In the genomic region with DNA sequence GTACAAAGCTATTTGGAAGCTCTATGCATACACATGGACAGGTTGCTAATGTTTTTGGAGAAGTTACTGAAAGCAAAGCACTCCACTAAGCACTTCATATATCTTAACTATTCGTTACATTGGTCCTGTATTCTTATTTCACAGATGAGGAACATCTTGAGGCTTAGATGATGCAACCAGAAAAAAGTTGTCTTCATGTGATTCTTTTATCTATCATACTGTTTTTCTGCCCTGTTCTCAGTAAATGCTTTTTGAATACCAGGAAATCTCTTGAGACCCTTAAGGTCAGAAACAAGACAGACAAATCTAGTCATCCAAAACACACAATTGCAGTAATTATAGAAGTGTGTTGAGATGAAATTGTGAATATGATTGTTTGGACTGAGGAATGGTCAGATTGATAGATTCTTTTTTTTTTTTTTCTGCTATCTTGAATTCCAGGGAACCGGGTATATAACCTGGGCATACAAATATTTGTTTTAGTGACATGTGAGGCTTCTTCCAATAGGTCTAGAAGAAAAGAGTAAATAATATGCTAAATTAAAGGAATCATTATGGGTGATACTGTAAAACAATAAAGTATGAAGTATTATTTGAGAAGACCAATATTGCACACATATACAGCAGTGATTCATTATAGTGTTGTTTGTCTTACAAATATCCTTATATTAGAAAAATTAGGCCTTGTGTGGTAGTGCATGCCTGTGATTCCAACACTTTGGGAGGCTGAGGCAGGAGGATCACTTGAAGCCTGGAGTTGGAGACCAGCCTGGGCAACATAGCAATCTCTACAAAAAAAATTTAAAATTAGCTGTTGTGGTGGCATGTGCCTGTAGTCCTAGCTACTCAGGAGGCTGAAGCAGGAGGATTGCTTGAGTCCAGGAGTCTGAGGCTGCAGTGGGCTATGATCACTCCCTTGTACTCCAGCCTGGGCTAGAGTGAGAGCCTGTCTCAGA, we compare ENCODE assay signal across 18 cellular contexts. TPM values are rescaled to one million over a fixed set of nuclear protein-coding genes. Genes with fewer than 3 reads are reported as not detected.
DNase-seq lines count a peak whose midpoint lies in the region; ATAC-seq, FAIRE-seq and TF ChIP-seq lines count a peak whose summit lies in the region.
"Had no signal": no experiment of that assay in that cellular context is flagged by ENCODE, and none has a peak within 500 bp of the region (broad histone marks: within the 10 kb centered on the region; RNA-seq: fewer than 3 reads in every experiment).

No MANE protein-coding gene starts in this region.

- TF ChIP-seq POLR2A in HepG2 (IDR thresholded peaks at IDR 0.05; ENCODE audit: insufficient read depth in 1 of 2, low read depth in 2 of 2, low read length in 2 of 2) = no peak
- no peak for TF ChIP-seq POLR2A in testis (IDR thresholded peaks at IDR 0.05)
- TF ChIP-seq POLR2A in vagina (IDR thresholded peaks at IDR 0.05) = no peak

- H2AFZ ChIP-seq in HepG2 (ENCODE audit: low read length) = no peak overlapping the region

- H3K27ac ChIP-seq in HepG2 (ENCODE audit: extremely low read length, insufficient read depth, low read length) = no peak overlapping the region
- H3K27ac ChIP-seq in testis = no peak overlapping the region
- no peak overlapping the region for H3K27ac ChIP-seq in vagina
- H3K27ac ChIP-seq: foreskin keratinocyte, upper lobe of left lung had no signal

- intact Hi-C loops in HepG2 (cut with micrococcal nuclease; ENCODE audit: unreplicated experiment) = no loop called here
- intact Hi-C loops in testis (cut with DNase I; ENCODE audit: low total_unique reads) = no loop called here
- intact Hi-C loops in vagina (cut with DNase I) = no loop called here

- no peak for TF ChIP-seq RAD21 in HepG2 (CRISPR knock-in tag; IDR thresholded peaks at IDR 0.05)

- peaks cover 96% of the 10 kb centered on the region for H4K20me1 ChIP-seq in HepG2 (ENCODE audit: insufficient read depth, low read length)

- H3K4me1 ChIP-seq in HepG2 (ENCODE audit: insufficient read depth, low read length) (peaks cover 97% of the 10 kb centered on the region), testis (peaks cover 4% of the 10 kb centered on the region), vagina (peaks cover 42% of the 10 kb centered on the region)

- no peak for FAIRE-seq in HepG2 (lab: Jason Lieb, UNC)

- DNase-seq in AG10803 (ENCODE audit: low read depth) (peak; percentile 63), MV-4-11 (lab: John Stamatoyannopoulos, UW) (peak; percentile 7), choroid plexus epithelial cell (ENCODE audit: low read depth) (peak; percentile 79), HepG2 (ENCODE audit: low spot score) (no peak), testis (no peak), vagina (ENCODE audit: extremely low spot score in 2 of 2) (no peak), anterior cingulate cortex (lab: John Stamatoyannopoulos, UW) (no peak), T-helper 17 cell (no peak)
- DNase-seq: effector memory CD4-positive, alpha-beta T cell; foreskin keratinocyte; left cardiac atrium; NCI-H1092; NCI-H524 treated with DMSO at 0.1 percent for 48 hours; T-cell; upper lobe of left lung had no signal

- no peak for TF ChIP-seq CTCF in AG10803 (conservative IDR thresholded peaks at IDR 0.05; ENCODE audit: low read length)
- TF ChIP-seq CTCF in choroid plexus epithelial cell (conservative IDR thresholded peaks at IDR 0.05; ENCODE audit: low read depth, low read length) = no peak
- TF ChIP-seq CTCF in HepG2 (CRISPR knock-in tag; IDR thresholded peaks at IDR 0.05) = no peak
- no peak for TF ChIP-seq CTCF in testis (IDR thresholded peaks at IDR 0.05)
- TF ChIP-seq CTCF in vagina (IDR thresholded peaks at IDR 0.05) = no peak

- peak overlapping the region; percentile 9; the same call in 1 of the 2 replicates for H3K4me2 ChIP-seq in HepG2 (ENCODE audit: low read depth, low read length)

- H3K27me3 ChIP-seq in HepG2 (ENCODE audit: control insufficient read depth in 1 of 2, insufficient read depth in 2 of 2, low read length in 2 of 2) = no peaks in the 10 kb centered on the region
- H3K27me3 ChIP-seq in testis = no peaks in the 10 kb centered on the region
- H3K27me3 ChIP-seq in vagina = no peaks in the 10 kb centered on the region
- H3K27me3 ChIP-seq: foreskin keratinocyte, upper lobe of left lung had no signal

- H3K79me2 ChIP-seq in HepG2 (ENCODE audit: insufficient read depth, low read length) = peaks cover 100% of the 10 kb centered on the region

- H3K9ac ChIP-seq in HepG2 (ENCODE audit: insufficient read depth, low read depth, low read length) = no peak overlapping the region

- H3K36me3 Mint-ChIP-seq in T-helper 17 cell (ENCODE audit: low read depth) = no peaks in the 10 kb centered on the region

- no peak overlapping the region for H3K4me3 Mint-ChIP-seq in T-helper 17 cell
- H3K4me3 Mint-ChIP-seq: activated naive CD8-positive, alpha-beta T cell; activated T-helper 1 cell treated with anti-CD3 and anti-CD28 coated beads, Interleukin-12 subunit alpha, Interleukin-12 subunit beta, Interleukin-2, Interleukin-4 antibody, amounts not matched to agents 30 ng/mL and 10 ng/mL and 1 ng/mL, durations not matched to agents 14 hours and 24 hours and 36 hours; stimulated activated memory B cell treated with anti-CD40 and anti-IgM and Interleukin-4, amounts not matched to agents 10 μg/mL and 1 μg/mL and 100 μg/mL, for 72 hours; T-cell had no signal

- TF ChIP-seq EP300 in HepG2 (IDR thresholded peaks at IDR 0.05; ENCODE audit: low read depth in 2 of 2, low read length in 2 of 2) (no peak), HepG2 (CRISPR knock-in tag; IDR thresholded peaks at IDR 0.05; ENCODE audit: borderline replicate concordance) (no peak)

- peaks cover 14% of the 10 kb centered on the region for H3K4me1 Mint-ChIP-seq in T-helper 17 cell

- CTCF ChIA-PET in HepG2 (lab: Yijun Ruan, JAX; ENCODE audit: low intra/inter-chr PET ratio, low total read pairs) = no interaction called here

- no TSS peak for BruUV-seq in HepG2 (replicated peaks; lab: Mats Ljungman, UMichigan)

- no peak overlapping the region for H3K4me3 ChIP-seq in AG10803 (ENCODE audit: low read length)
- H3K4me3 ChIP-seq in choroid plexus epithelial cell (ENCODE audit: low read depth, low read length) = no peak overlapping the region
- no peak overlapping the region for H3K4me3 ChIP-seq in HepG2 (replicated peaks in 1 of 3; ENCODE audit: insufficient read depth in 1 of 3, low read depth in 2 of 3, low read length in 3 of 3)
- no peak overlapping the region for H3K4me3 ChIP-seq in testis
- no peak overlapping the region for H3K4me3 ChIP-seq in vagina
- H3K4me3 ChIP-seq: upper lobe of left lung had no signal

- H3K36me3 ChIP-seq in HepG2 (replicated peaks in 1 of 2; ENCODE audit: control insufficient read depth in 1 of 2, insufficient read depth in 2 of 2, low read length in 2 of 2) (peaks cover 5 to 16% of the 10 kb centered on the region in 2 experiments; a peak in 3 of 5 replicates), testis (ENCODE audit: low read depth, missing control alignments) (no peaks in the 10 kb centered on the region), vagina (no peaks in the 10 kb centered on the region)
- H3K36me3 ChIP-seq: upper lobe of left lung had no signal

- H3K27ac Mint-ChIP-seq in T-helper 17 cell = no peak overlapping the region
- H3K27ac Mint-ChIP-seq: activated naive CD8-positive, alpha-beta T cell; activated T-helper 1 cell treated with anti-CD3 and anti-CD28 coated beads, Interleukin-12 subunit alpha, Interleukin-12 subunit beta, Interleukin-2, Interleukin-4 antibody, amounts not matched to agents 30 ng/mL and 10 ng/mL and 1 ng/mL, durations not matched to agents 14 hours and 24 hours and 36 hours; stimulated activated memory B cell treated with anti-CD40 and anti-IgM and Interleukin-4, amounts not matched to agents 10 μg/mL and 1 μg/mL and 100 μg/mL, for 72 hours; T-cell had no signal

- POLR2A ChIA-PET in HepG2 (lab: Yijun Ruan, JAX) = no interaction called here

- H3K9me3 ChIP-seq in HepG2 (ENCODE audit: low read length) (no peaks in the 10 kb centered on the region), testis (no peaks in the 10 kb centered on the region), vagina (no peaks in the 10 kb centered on the region), T-helper 17 cell (ENCODE audit: control insufficient read depth, low read length, poor library complexity, severe bottlenecking) (no peaks in the 10 kb centered on the region)
- H3K9me3 ChIP-seq: upper lobe of left lung had no signal

- no peaks in the 10 kb centered on the region for H3K27me3 Mint-ChIP-seq in T-helper 17 cell
- H3K27me3 Mint-ChIP-seq: activated naive CD8-positive, alpha-beta T cell; stimulated activated memory B cell treated with anti-CD40 and anti-IgM and Interleukin-4, amounts not matched to agents 10 μg/mL and 1 μg/mL and 100 μg/mL, for 72 hours; T-cell had no signal

- in situ Hi-C loops in HepG2 (cut with HindIII; ENCODE audit: extremely low pct_ligation_motif_present, low pct_unique_long_range_greater_than_20kb) = no loop called here

- ATAC-seq in HepG2 = no peak
- ATAC-seq in T-helper 17 cell = no peak
- ATAC-seq: foreskin keratinocyte; left cardiac atrium; stimulated activated memory B cell treated with anti-CD40 and anti-IgM and Interleukin-4, amounts not matched to agents 10 μg/mL and 1 μg/mL and 100 μg/mL, for 72 hours; T-cell had no signal

- WGBS in HepG2 (ENCODE audit: low lambda C conversion rate) = 59% methylated on average over 2 of the region's 2 CpGs
- 74 to 76% methylated on average over 2 of the region's 2 CpGs for WGBS in testis, 2 donors

RNA-seq across cellular contexts. Expression of a gene that starts 33.7 kb away (rescaled TPM):
- total RNA-seq in HepG2 (2016; rRNA removed; fragmentation: Illumina TruSeq; extraction: Trizol) = 93.5 and 122 TPM in 2 replicates
- total RNA-seq in HepG2 (2016; cell fraction: cytosol; rRNA removed; fragmentation: Illumina TruSeq; extraction: Trizol; ENCODE audit: low read depth) = 97.2 and 110 TPM in 2 replicates
- total RNA-seq in HepG2 (2016; cell fraction: insoluble cytoplasmic fraction; rRNA removed; fragmentation: Illumina TruSeq; extraction: Trizol) = 95.7 and 116 TPM in 2 replicates
- 85.7 and 89.7 TPM in 2 replicates for total RNA-seq in HepG2 (2016; cell fraction: membrane; rRNA removed; fragmentation: Illumina TruSeq; extraction: Trizol)
- total RNA-seq in HepG2 (2016; cell fraction: nucleus; rRNA removed; fragmentation: Illumina TruSeq; extraction: Trizol) = 203 and 204 TPM in 2 replicates
- 133 and 146 TPM in 2 replicates for polyA plus RNA-seq in HepG2 (2011; rRNA removed)
- polyA plus RNA-seq in HepG2 (2011; cell fraction: cytosol; rRNA removed) = 63.6 and 104 TPM in 2 replicates
- polyA plus RNA-seq in HepG2 (2011; cell fraction: nucleus; rRNA removed) = 143 and 176 TPM in 2 replicates
- 168 and 275 TPM in 2 replicates for polyA plus RNA-seq in HepG2 (2012)
- polyA plus RNA-seq in HepG2 (2016; cell fraction: cytosol; fragmentation: Illumina TruSeq; extraction: Trizol; ENCODE audit: low read depth) = 15.0 and 16.3 TPM in 2 replicates
- polyA plus RNA-seq in HepG2 (2016; cell fraction: insoluble cytoplasmic fraction; fragmentation: Illumina TruSeq; extraction: Trizol; ENCODE audit: low read depth) = 115 and 119 TPM in 2 replicates
- polyA plus RNA-seq in HepG2 (2016; cell fraction: membrane; fragmentation: Illumina TruSeq; extraction: Trizol; ENCODE audit: low read depth) = 32.6 and 37.1 TPM in 2 replicates
- 123 and 129 TPM in 2 replicates for polyA plus RNA-seq in HepG2 (2016; cell fraction: nucleus; fragmentation: Illumina TruSeq; extraction: Trizol; ENCODE audit: insufficient read depth, low read depth)
- polyA minus RNA-seq in HepG2 (2011; rRNA and poly(A)+ RNA removed; ENCODE audit: low replicate concordance) = 26.4 and 224 TPM in 2 replicates
- 152 and 197 TPM in 2 replicates for polyA minus RNA-seq in HepG2 (2011; cell fraction: cytosol; rRNA and poly(A)+ RNA removed)
- polyA minus RNA-seq in HepG2 (2011; cell fraction: nucleus; rRNA and poly(A)+ RNA removed) = 1,403 and 1,733 TPM in 2 replicates
- 10 to 100 TPM; 69.3 to 99.5 TPM for total RNA-seq in testis
- 86.8 TPM for polyA plus RNA-seq in testis (ENCODE audit: insufficient read depth, low read depth, low replicate concordance)
- total RNA-seq in vagina = 97.7 TPM
- 10 to 100 TPM; 24.5 to 28.2 TPM for total RNA-seq in T-helper 17 cell

Comparison
In these comparisons a context has a peak if more than half of its experiments do, and no peak if none do; other contexts are left out.
1. DNase-seq: peak in AG10803 (single experiment), MV-4-11 (single experiment) and choroid plexus epithelial cell (single experiment); none in HepG2 (single experiment), testis (single experiment), vagina (0 of 2), anterior cingulate cortex (0 of 58) and T-helper 17 cell (0 of 3).